ENCODE assay signal across 15 cellular contexts in the genomic region with DNA sequence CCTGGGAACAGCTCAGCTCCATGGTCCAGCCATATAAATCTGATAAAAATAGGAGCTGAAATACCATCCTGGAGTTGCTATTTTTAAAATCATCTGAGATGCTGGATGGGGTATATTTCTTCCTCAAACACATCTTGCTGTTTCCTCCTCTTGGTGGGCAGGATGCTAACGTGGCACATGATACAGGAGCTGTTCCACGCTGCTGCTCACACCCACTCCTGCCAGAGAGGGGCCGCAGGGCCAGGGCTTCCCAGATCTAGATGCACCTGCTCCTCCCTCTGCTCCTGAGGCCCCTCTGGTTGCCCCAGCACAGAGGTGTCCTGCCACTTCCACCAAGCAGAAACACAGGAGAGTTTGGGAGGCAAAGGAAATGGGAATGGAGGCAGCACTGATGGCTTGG. TPM values are rescaled to one million over a fixed set of nuclear protein-coding genes. Genes with fewer than 3 reads are reported as not detected.
DNase-seq lines count a peak whose midpoint lies in the region; ATAC-seq, FAIRE-seq and TF ChIP-seq lines count a peak whose summit lies in the region.
"Had no signal": no experiment of that assay in that cellular context is flagged by ENCODE, and none has a peak within 500 bp of the region (broad histone marks: within the 10 kb centered on the region; RNA-seq: fewer than 3 reads in every experiment).

No MANE protein-coding gene starts in this region.

- no peak overlapping the region for H3K27ac ChIP-seq in endothelial cell of umbilical vein (ENCODE audit: insufficient read depth, low read depth, low read length)
- H3K27ac ChIP-seq in stomach = peak overlapping the region in 3 of 5 donors; percentile 35 to 66 (median 56)

- peaks cover 54% of the 10 kb centered on the region for H3K79me2 ChIP-seq in endothelial cell of umbilical vein (ENCODE audit: control insufficient read depth, insufficient read depth, low read length)

- no peaks in the 10 kb centered on the region for H4K20me1 ChIP-seq in endothelial cell of umbilical vein (replicated peaks; ENCODE audit: control insufficient read depth, extremely low read depth, insufficient read depth, low read length)

- intact Hi-C loops in endothelial cell of umbilical vein (cut with micrococcal nuclease) = no loop called here
- intact Hi-C loops in stomach (cut with DNase I; ENCODE audit: low total_unique reads) = no loop called here
- intact Hi-C loops in head of caudate nucleus (cut with DNase I) = loop anchor here (10.0 kb wide), 1 partner anchor 63 kb away; no protein-coding TSS in a partner anchor

- no peak overlapping the region for H2AFZ ChIP-seq in endothelial cell of umbilical vein (ENCODE audit: low read depth, low read length)

- CTCF ChIA-PET in endothelial cell of umbilical vein (lab: Charles Lee) = no interaction called here
- CTCF ChIA-PET in T-cell (lab: Charles Lee) = no interaction called here

- H3K4me1 ChIP-seq in endothelial cell of umbilical vein (ENCODE audit: control insufficient read depth, extremely low read depth, insufficient read depth, low read length) (peaks cover 45% of the 10 kb centered on the region), stomach (peaks cover 29 to 97% (median 61%) of the 10 kb centered on the region in 4 donors)

- dilution Hi-C loops in endothelial cell of umbilical vein (cut with MboI; ENCODE audit: extremely low pct_ligation_motif_present, low sequenced_read_pairs) = no loop called here

- H3K27me3 Mint-ChIP-seq in activated T-cell treated with anti-CD3 and anti-CD28 coated beads, Interleukin-2, amount 50 U/mL, for 72 hours (ENCODE audit: low read depth) = no peaks in the 10 kb centered on the region
- H3K27me3 Mint-ChIP-seq in T-cell = no peaks in the 10 kb centered on the region
- H3K27me3 Mint-ChIP-seq: activated naive CD8-positive, alpha-beta T cell; T-helper 17 cell had no signal

- POLR2A ChIA-PET in endothelial cell of umbilical vein (lab: Charles Lee) (no interaction called here), T-cell (lab: Charles Lee) (no interaction called here)

- DNase-seq in activated T-cell treated with anti-CD3 and anti-CD28 coated beads, Interleukin-2, amount 50 U/mL, for 72 hours = no peak
- no peak for DNase-seq in activated T-cell treated with anti-CD3 and anti-CD28 coated beads, Interleukin-2, amount 50 U/mL, for 48 hours
- no peak for DNase-seq in NB4 (ENCODE audit: low read depth)
- DNase-seq in endothelial cell of umbilical vein (ENCODE audit: low read depth, low spot score) = no peak
- DNase-seq in stomach = no peak
- no peak for DNase-seq in head of caudate nucleus
- DNase-seq in T-cell = no peak
- DNase-seq in NCI-H2081 treated with DMSO at 0.1 percent for 48 hours (lab: John Stamatoyannopoulos, UW) = no peak
- DNase-seq: DMS79, MG63, NCI-H2171 treated with DMSO at 0.1 percent for 48 hours, T-helper 17 cell had no signal

- no peak for TF ChIP-seq POLR2A in NB4 (IDR thresholded peaks at IDR 0.05; ENCODE audit: extremely low read depth, insufficient read length)
- no peak for TF ChIP-seq POLR2A in endothelial cell of umbilical vein (IDR thresholded peaks at IDR 0.05; ENCODE audit: low read depth, low read length)
- TF ChIP-seq POLR2A in stomach (IDR thresholded peaks at IDR 0.05) = no peak

- no peak for TF ChIP-seq EP300 in stomach (IDR thresholded peaks at IDR 0.05)

- H3K9ac ChIP-seq in endothelial cell of umbilical vein (replicated peaks; ENCODE audit: extremely low read depth, insufficient read depth, low read length) = no peak overlapping the region

- no peaks in the 10 kb centered on the region for H3K9me1 ChIP-seq in endothelial cell of umbilical vein (replicated peaks; ENCODE audit: control insufficient read depth, extremely low read depth, insufficient read depth, low read length)

- peak overlapping the region; percentile 63 to 78 for H3K4me3 Mint-ChIP-seq in activated T-cell treated with anti-CD3 and anti-CD28 coated beads, Interleukin-2, amount 50 U/mL, for 72 hours
- no peak overlapping the region for H3K4me3 Mint-ChIP-seq in T-cell
- H3K4me3 Mint-ChIP-seq: T-helper 17 cell had no signal

- peaks cover 0 to 2% of the 10 kb centered on the region in 2 experiments for H3K36me3 ChIP-seq in endothelial cell of umbilical vein (ENCODE audit: control insufficient read depth in 2 of 2, extremely low read depth in 1 of 2, insufficient read depth in 2 of 2, low read length in 2 of 2)
- peaks cover 0 to 10% (median 0%) of the 10 kb centered on the region in 4 donors for H3K36me3 ChIP-seq in stomach
- H3K36me3 ChIP-seq: ovary had no signal

- peak overlapping the region; percentile 96 for H3K4me3 ChIP-seq in NB4 (ENCODE audit: low read depth, low read length)
- no peak overlapping the region for H3K4me3 ChIP-seq in endothelial cell of umbilical vein (replicated peaks in 1 of 3; ENCODE audit: insufficient read depth in 1 of 3, low read depth in 1 of 3, low read length in 3 of 3)
- no peak overlapping the region for H3K4me3 ChIP-seq in stomach
- H3K4me3 ChIP-seq: MG63, ovary had no signal

- H3K27me3 ChIP-seq in endothelial cell of umbilical vein (ENCODE audit: control insufficient read depth in 2 of 2, insufficient read depth in 2 of 2, low read length in 2 of 2) (no peaks in the 10 kb centered on the region), stomach (no peaks in the 10 kb centered on the region)
- H3K27me3 ChIP-seq: MG63, ovary had no signal

- no peak for ATAC-seq in activated T-cell treated with anti-CD3 and anti-CD28 coated beads, Interleukin-2, amount 50 U/mL, for 72 hours (replicated peaks in 1 of 2)
- ATAC-seq in T-cell (replicated peaks in 1 of 4) = no peak
- ATAC-seq: T-helper 17 cell had no signal

- H3K9me3 Mint-ChIP-seq in activated T-cell treated with anti-CD3 and anti-CD28 coated beads, Interleukin-2, amount 50 U/mL, for 72 hours = no peaks in the 10 kb centered on the region
- H3K9me3 Mint-ChIP-seq in T-cell = no peaks in the 10 kb centered on the region

- H3K36me3 Mint-ChIP-seq in activated T-cell treated with anti-CD3 and anti-CD28 coated beads, Interleukin-2, amount 50 U/mL, for 72 hours (ENCODE audit: insufficient read depth in 2 of 2) = peaks cover 2 to 3% of the 10 kb centered on the region in 2 donors
- H3K36me3 Mint-ChIP-seq in T-cell = peaks cover 9% of the 10 kb centered on the region
- H3K36me3 Mint-ChIP-seq: activated naive CD8-positive, alpha-beta T cell had no signal

- peaks cover 58% of the 10 kb centered on the region for H3K4me1 Mint-ChIP-seq in activated T-cell treated with anti-CD3 and anti-CD28 coated beads, Interleukin-2, amount 50 U/mL, for 72 hours (ENCODE audit: low read depth)
- H3K4me1 Mint-ChIP-seq in T-cell = peaks cover 25 to 42% (median 30%) of the 10 kb centered on the region in 3 donors

- BruUV-seq in endothelial cell of umbilical vein (replicated peaks; lab: Mats Ljungman, UMichigan) = TSS peak; percentile 3

- H3K4me2 ChIP-seq in endothelial cell of umbilical vein (ENCODE audit: insufficient read depth, low read length) = no peak overlapping the region

- FAIRE-seq in endothelial cell of umbilical vein (lab: Jason Lieb, UNC) = no peak
- FAIRE-seq: GM19239 had no signal

- 77 to 87% (median 83%) methylated on average over 3 of the region's 3 CpGs for WGBS in stomach, 5 donors

- peak overlapping the region; percentile 98 for H3K27ac Mint-ChIP-seq in activated T-cell treated with anti-CD3 and anti-CD28 coated beads, Interleukin-2, amount 50 U/mL, for 72 hours
- no peak overlapping the region for H3K27ac Mint-ChIP-seq in T-cell

- H3K9me3 ChIP-seq in endothelial cell of umbilical vein (replicated peaks; ENCODE audit: control insufficient read depth, insufficient read depth, low read length) (no peaks in the 10 kb centered on the region), stomach (no peaks in the 10 kb centered on the region)
- H3K9me3 ChIP-seq: MG63, ovary had no signal

- no peak for TF ChIP-seq CTCF in NB4 (IDR thresholded peaks at IDR 0.05; ENCODE audit: low read depth, low read length)
- TF ChIP-seq CTCF in endothelial cell of umbilical vein (IDR thresholded peaks at IDR 0.05; ENCODE audit: extremely low read depth in 1 of 2, insufficient read depth in 1 of 2, low read depth in 1 of 2, low read length in 2 of 2) = no peak
- TF ChIP-seq CTCF in stomach (IDR thresholded peaks at IDR 0.05) = no peak

TF ChIP-seq in endothelial cell of umbilical vein, 7 proteins besides CTCF, POLR2A, EP300 and RAD21:
- TF ChIP-seq GATA2 (IDR thresholded peaks at IDR 0.05; ENCODE audit: insufficient read depth, insufficient read length, low read depth, low read length) (no peak), POLR2AphosphoS5 (IDR thresholded peaks at IDR 0.05; ENCODE audit: insufficient read depth, low read depth, low read length) (no peak)
TF ChIP-seq in endothelial cell of umbilical vein: peak in this region for 0.

RNA-seq across cellular contexts. Expression of a gene that starts 3.3 kb away (rescaled TPM):
- total RNA-seq in activated T-cell treated with anti-CD3 and anti-CD28 coated beads, Interleukin-2, amount 50 U/mL, for 72 hours = 10 to 100 TPM; 10.9 to 12.1 TPM
- total RNA-seq in endothelial cell of umbilical vein (17.7 and 21.1 TPM in 2 replicates), stomach (10 to 100 TPM in 3 of 5 donors, 1 to 10 TPM in 1, not detected in 1; 9.9 to 31.0 (median 18.4) TPM), T-cell (1 to 10 TPM; 2.6 to 4.8 (median 3.6) TPM)
- polyA plus RNA-seq in endothelial cell of umbilical vein (19.4 and 20.8 TPM in 2 replicates), stomach (10 to 100 TPM; 12.5 to 26.0 (median 15.7) TPM)
- polyA plus RNA-seq in endothelial cell of umbilical vein (2011; cell fraction: cytosol; rRNA removed) = 22.6 and 25.1 TPM in 2 replicates
- polyA plus RNA-seq in endothelial cell of umbilical vein (2011; cell fraction: nucleus; rRNA removed) = 18.4 and 19.5 TPM in 2 replicates
- polyA plus RNA-seq in endothelial cell of umbilical vein (2012) = 14.4 and 15.3 TPM in 2 replicates
- 15.2 and 21.4 TPM in 2 replicates for polyA minus RNA-seq in endothelial cell of umbilical vein
- polyA minus RNA-seq in endothelial cell of umbilical vein (2011; cell fraction: cytosol; rRNA and poly(A)+ RNA removed) = 28.7 TPM
- 8.4 and 8.9 TPM in 2 replicates for polyA minus RNA-seq in endothelial cell of umbilical vein (2011; cell fraction: nucleus; rRNA and poly(A)+ RNA removed)

RNA-seq across cellular contexts. Expression of a gene that starts 48.3 kb away (rescaled TPM):
- total RNA-seq in activated T-cell treated with anti-CD3 and anti-CD28 coated beads, Interleukin-2, amount 50 U/mL, for 72 hours = 10 to 100 TPM; 33.9 to 37.7 TPM
- total RNA-seq in endothelial cell of umbilical vein (19.6 and 21.8 TPM in 2 replicates), stomach (10 to 100 TPM in 2 of 5 donors, 1 to 10 TPM in 3; 1.8 to 60.3 (median 5.9) TPM), T-cell (10 to 100 TPM; 12.4 to 23.7 (median 19.8) TPM)
- polyA plus RNA-seq in endothelial cell of umbilical vein (34.2 and 36.0 TPM in 2 replicates), stomach (10 to 100 TPM; 10.5 to 21.2 (median 14.7) TPM)
- 30.7 and 37.0 TPM in 2 replicates for polyA plus RNA-seq in endothelial cell of umbilical vein (2011; cell fraction: cytosol; rRNA removed)
- 13.5 and 15.9 TPM in 2 replicates for polyA plus RNA-seq in endothelial cell of umbilical vein (2011; cell fraction: nucleus; rRNA removed)
- 20.9 and 24.0 TPM in 2 replicates for polyA plus RNA-seq in endothelial cell of umbilical vein (2012)
- polyA minus RNA-seq in endothelial cell of umbilical vein = 14.7 and 15.8 TPM in 2 replicates
- 28.3 TPM for polyA minus RNA-seq in endothelial cell of umbilical vein (2011; cell fraction: cytosol; rRNA and poly(A)+ RNA removed)
- 4.0 and 4.2 TPM in 2 replicates for polyA minus RNA-seq in endothelial cell of umbilical vein (2011; cell fraction: nucleus; rRNA and poly(A)+ RNA removed)

Comparison
In these comparisons a context has a peak if more than half of its experiments do, and no peak if none do; other contexts are left out.
1. H3K4me3 Mint-ChIP-seq: peak in activated T-cell treated with anti-CD3 and anti-CD28 coated beads, Interleukin-2, amount 50 U/mL, for 72 hours (2 of 2); none in T-cell (0 of 3).